In the genomic region with DNA sequence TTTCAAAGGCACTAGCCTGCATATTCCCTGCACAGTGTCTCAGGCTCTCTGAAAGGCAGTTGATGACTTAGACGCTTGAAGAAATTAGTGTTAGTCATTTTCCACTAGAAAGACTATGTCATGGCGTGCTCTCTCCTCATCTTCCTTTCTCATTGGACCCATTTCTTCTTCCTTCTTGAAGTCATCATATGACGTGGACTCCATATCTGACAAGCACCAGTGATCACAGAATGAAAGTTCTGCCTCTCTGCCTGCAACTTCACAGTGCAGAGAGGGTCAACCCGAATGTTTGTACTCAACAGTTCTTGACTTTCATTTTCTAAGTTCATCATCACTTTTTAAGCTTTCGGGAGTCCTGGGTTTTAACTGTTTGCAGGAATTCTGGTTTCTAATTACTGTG, we compare ENCODE assay signal across 12 cellular contexts.
DNase-seq lines count a peak whose midpoint lies in the region; ATAC-seq and TF ChIP-seq lines count a peak whose summit lies in the region.
"Had no signal": no experiment of that assay in that cellular context is flagged by ENCODE, and none has a peak within 500 bp of the region (broad histone marks: within the 10 kb centered on the region; RNA-seq: fewer than 3 reads in every experiment).

No MANE protein-coding gene starts in this region.

- peaks cover 25% of the 10 kb centered on the region for H3K4me1 Mint-ChIP-seq in activated CD4-positive, alpha-beta T cell treated with anti-CD3 and anti-CD28 coated beads, Interleukin-2, amount 10 ng/mL, durations not matched to agents 24 days and 14 days

- H3K9me3 Mint-ChIP-seq in activated CD4-positive, alpha-beta T cell treated with anti-CD3 and anti-CD28 coated beads, Interleukin-2, amount 10 ng/mL, durations not matched to agents 24 days and 14 days = no peaks in the 10 kb centered on the region

- peak overlapping the region; percentile 64 for H3K27ac ChIP-seq in psoas muscle
- H3K27ac ChIP-seq: pancreas had no signal

- no peaks in the 10 kb centered on the region for H3K36me3 ChIP-seq in psoas muscle (ENCODE audit: insufficient read depth in 1 of 2, low read depth in 1 of 2)
- H3K36me3 ChIP-seq: pancreas had no signal

- H3K4me1 ChIP-seq in psoas muscle = peaks cover 10% of the 10 kb centered on the region

- ATAC-seq in GM21529 (IDR thresholded peaks at IDR 0.05; ENCODE audit: unreplicated experiment) (peak; percentile 62), HG03439 (IDR thresholded peaks at IDR 0.05; ENCODE audit: unreplicated experiment) (peak; percentile 55), psoas muscle (no peak)
- ATAC-seq: pancreas had no signal

- peak overlapping the region; percentile 70 for H3K27ac Mint-ChIP-seq in activated CD4-positive, alpha-beta T cell treated with anti-CD3 and anti-CD28 coated beads, Interleukin-2, amount 10 ng/mL, durations not matched to agents 24 days and 14 days

- DNase-seq in activated CD4-positive, alpha-beta T cell treated with anti-CD3 and anti-CD28 coated beads, Interleukin-2, amount 10 ng/mL, durations not matched to agents 24 days and 14 days = no peak
- no peak for DNase-seq in activated CD4-positive, alpha-beta T cell treated with anti-CD3 and anti-CD28 coated beads for 1 hour
- no peak for DNase-seq in psoas muscle
- DNase-seq in H4 (ENCODE audit: low spot score) = no peak
- DNase-seq in NCI-H2171 treated with DMSO at 0.1 percent for 48 hours (lab: John Stamatoyannopoulos, UW) = no peak
- no peak for DNase-seq in OCI-M2 (lab: John Stamatoyannopoulos, UW; ENCODE audit: unreplicated experiment)
- DNase-seq: HCEC 1CT, NCI-H1436 treated with DMSO at 0.1 percent for 48 hours, pancreas, T-helper 2 cell had no signal

- H3K36me3 Mint-ChIP-seq in activated CD4-positive, alpha-beta T cell treated with anti-CD3 and anti-CD28 coated beads, Interleukin-2, amount 10 ng/mL, durations not matched to agents 24 days and 14 days (ENCODE audit: low read depth) = no peaks in the 10 kb centered on the region

- no peaks in the 10 kb centered on the region for H3K27me3 Mint-ChIP-seq in activated CD4-positive, alpha-beta T cell treated with anti-CD3 and anti-CD28 coated beads, Interleukin-2, amount 10 ng/mL, durations not matched to agents 24 days and 14 days

- no peak overlapping the region for H3K4me3 ChIP-seq in psoas muscle
- H3K4me3 ChIP-seq: pancreas had no signal

- 82 to 95% (median 87%) methylated on average over 5 of the region's 5 CpGs for WGBS in psoas muscle, 3 donors

- TF ChIP-seq CTCF in psoas muscle (IDR thresholded peaks at IDR 0.05) = no peak

- intact Hi-C loops in activated CD4-positive, alpha-beta T cell treated with anti-CD3 and anti-CD28 coated beads, Interleukin-2, amount 10 ng/mL, durations not matched to agents 24 days and 14 days (cut with micrococcal nuclease) = loop anchor here (1.0 to 2.0 kb wide), 3 partner anchors 18 to 106 kb away; no protein-coding TSS in a partner anchor
- intact Hi-C loops in psoas muscle (cut with DNase I) = loop anchor here (5.0 kb wide), 3 partner anchors 62 to 92 kb away; a partner anchor contains a TSS

- H3K9me3 ChIP-seq in psoas muscle = no peaks in the 10 kb centered on the region
- H3K9me3 ChIP-seq: pancreas had no signal

- no peaks in the 10 kb centered on the region for H3K27me3 ChIP-seq in psoas muscle (ENCODE audit: insufficient read depth in 3 of 3, low read length in 2 of 3)

- peak overlapping the region; percentile 1 for H3K4me3 Mint-ChIP-seq in activated CD4-positive, alpha-beta T cell treated with anti-CD3 and anti-CD28 coated beads, Interleukin-2, amount 10 ng/mL, durations not matched to agents 24 days and 14 days

Comparison
In these comparisons a context has a peak if more than half of its experiments do, and no peak if none do; other contexts are left out.
1. ATAC-seq: peak in GM21529 (single experiment) and HG03439 (single experiment); none in psoas muscle (0 of 4).